Comparison of ENCODE assay signal across 15 cellular contexts in the genomic region with DNA sequence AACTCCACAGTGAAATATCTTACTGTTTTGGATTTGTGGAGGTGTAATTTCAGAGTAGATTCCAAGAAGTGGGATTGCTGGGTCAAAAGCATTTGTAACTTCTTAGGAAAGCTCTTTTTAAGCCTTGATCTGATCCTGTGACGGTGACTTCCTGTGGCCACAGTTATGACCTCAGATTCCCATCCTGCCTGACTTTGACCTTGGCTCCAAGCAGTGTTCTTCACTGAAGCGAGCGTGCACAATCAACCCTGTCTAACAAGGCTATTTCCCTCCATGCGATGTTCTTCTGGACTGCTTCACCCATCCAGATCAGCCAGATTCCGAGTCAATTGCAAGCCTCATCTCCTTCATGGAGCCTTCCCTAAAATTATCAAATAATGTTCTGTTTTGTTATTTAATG. TPM values are rescaled to one million over a fixed set of nuclear protein-coding genes. Genes with fewer than 3 reads are reported as not detected.
DNase-seq lines count a peak whose midpoint lies in the region; ATAC-seq and TF ChIP-seq lines count a peak whose summit lies in the region.
"Had no signal": no experiment of that assay in that cellular context is flagged by ENCODE, and none has a peak within 500 bp of the region (broad histone marks: within the 10 kb centered on the region; RNA-seq: fewer than 3 reads in every experiment).

No MANE protein-coding gene starts in this region.

- WGBS in H9 (ENCODE audit: extremely low coverage, insufficient read length, low lambda C conversion rate), result no CpG with 5 or more reads among the region's 5 CpGs

- H3K79me1 ChIP-seq in H9 (ENCODE audit: insufficient read depth, low read depth, low read length, poor library complexity, severe bottlenecking), result no peaks in the 10 kb centered on the region

- no peak overlapping the region for H2AK5ac ChIP-seq in H9 (ENCODE audit: insufficient read length, low read length)

- no peak overlapping the region for H4K5ac ChIP-seq in H9 (ENCODE audit: insufficient read length, low read depth, low read length)

- no peaks in the 10 kb centered on the region for H3K36me3 Mint-ChIP-seq in H9 (ENCODE audit: insufficient read depth in 1 of 3, low read depth in 3 of 3)
- no peaks in the 10 kb centered on the region for H3K36me3 Mint-ChIP-seq in activated T-cell treated with anti-CD3 and anti-CD28 coated beads, Interleukin-2, amount 50 U/mL, for 4 hours (ENCODE audit: insufficient read depth)
- H3K36me3 Mint-ChIP-seq: CD4-positive, alpha-beta memory T cell had no signal

- H3K27ac ChIP-seq in BLaER1 treated with 17β-estradiol and CSF1 and Interleukin-3, amounts not matched to agents 10 nM and 100 nM, result peak overlapping the region in 1 of 11 experiments; percentile 35; a peak in 1 of 22 replicates
- H3K27ac ChIP-seq in H9 (ENCODE audit: insufficient read length, low read depth, low read length) (no peak overlapping the region), parathyroid adenoma (peak overlapping the region; percentile 68)
- H3K27ac ChIP-seq: C4-2B had no signal

- H2BK20ac ChIP-seq in H9 (ENCODE audit: low read depth, low read length, poor library complexity, severe bottlenecking), result no peak overlapping the region

- H3K4me2 ChIP-seq in BLaER1 treated with 17β-estradiol and CSF1 and Interleukin-3, amounts not matched to agents 10 nM and 100 nM, result peak overlapping the region in 6 of 11 experiments; percentile 12 to 64 (median 42); a peak in 9 of 22 replicates
- H3K4me2 ChIP-seq in H9 (ENCODE audit: insufficient read depth, insufficient read length, low read length) (peak overlapping the region; percentile 1), parathyroid adenoma (ENCODE audit: low read length) (no peak overlapping the region)

- peaks cover 0 to 2% of the 10 kb centered on the region in 2 experiments; a peak in 2 of 5 replicates for H3K9me3 Mint-ChIP-seq in H9
- H3K9me3 Mint-ChIP-seq in activated T-cell treated with anti-CD3 and anti-CD28 coated beads, Interleukin-2, amount 50 U/mL, for 4 hours, result no peaks in the 10 kb centered on the region
- H3K9me3 Mint-ChIP-seq: CD4-positive, alpha-beta memory T cell had no signal

- no peaks in the 10 kb centered on the region for H3K27me3 ChIP-seq in BLaER1 treated with 17β-estradiol and CSF1 and Interleukin-3, amounts not matched to agents 10 nM and 100 nM
- H3K27me3 ChIP-seq in H9 (ENCODE audit: insufficient read depth, low read length), result no peaks in the 10 kb centered on the region
- no peaks in the 10 kb centered on the region for H3K27me3 ChIP-seq in parathyroid adenoma (ENCODE audit: control insufficient read depth, insufficient read depth, low read length)
- H3K27me3 ChIP-seq: BE2C had no signal

- peaks cover 8% of the 10 kb centered on the region for H3K27me3 Mint-ChIP-seq in H9 (ENCODE audit: low read depth)
- H3K27me3 Mint-ChIP-seq in activated T-cell treated with anti-CD3 and anti-CD28 coated beads, Interleukin-2, amount 50 U/mL, for 4 hours (ENCODE audit: low read depth), result peaks cover 39% of the 10 kb centered on the region

- no peaks in the 10 kb centered on the region for H4K20me1 ChIP-seq in BLaER1 treated with 17β-estradiol and CSF1 and Interleukin-3, amounts not matched to agents 10 nM and 100 nM
- no peaks in the 10 kb centered on the region for H4K20me1 ChIP-seq in H9 (ENCODE audit: control insufficient read depth, insufficient read depth, insufficient read length)

- H3T11ph ChIP-seq in H9 (ENCODE audit: low read length), result no peak overlapping the region

- no peak overlapping the region for H3K9ac ChIP-seq in BLaER1 treated with 17β-estradiol and CSF1 and Interleukin-3, amounts not matched to agents 10 nM and 100 nM
- H3K9ac ChIP-seq in H9 (ENCODE audit: extremely low read depth, insufficient read length, low read length) (no peak overlapping the region), parathyroid adenoma (no peak overlapping the region)

- no peak overlapping the region for H3K4ac ChIP-seq in H9 (ENCODE audit: low read depth, low read length)

- no peak overlapping the region for H4K91ac ChIP-seq in H9 (ENCODE audit: insufficient read length, low read depth, low read length)

- no peak overlapping the region for H3K4me3 ChIP-seq in BLaER1 treated with 17β-estradiol and CSF1 and Interleukin-3, amounts not matched to agents 10 nM and 100 nM
- H3K4me3 ChIP-seq in parathyroid adenoma (ENCODE audit: low read depth, low read length), result no peak overlapping the region
- H3K4me3 ChIP-seq: HAP-1 had no signal

- H2BK5ac ChIP-seq in H9 (ENCODE audit: insufficient read length, low read length), result no peak overlapping the region

- H3K79me2 ChIP-seq in H9 (ENCODE audit: insufficient read depth, low read length) (no peaks in the 10 kb centered on the region), parathyroid adenoma (no peaks in the 10 kb centered on the region)

- H3K4me1 ChIP-seq in BLaER1 treated with 17β-estradiol and CSF1 and Interleukin-3, amounts not matched to agents 10 nM and 100 nM, result peaks cover 11 to 52% (median 30%) of the 10 kb centered on the region in 10 experiments
- H3K4me1 ChIP-seq in H9 (ENCODE audit: insufficient read depth, low read length), result peaks cover 2% of the 10 kb centered on the region; the same call in 1 of the 2 replicates
- H3K4me1 ChIP-seq in parathyroid adenoma, result peaks cover 22% of the 10 kb centered on the region
- H3K4me1 ChIP-seq: BE2C, HAP-1 had no signal

- no peak overlapping the region for H4K8ac ChIP-seq in H9 (replicated peaks; ENCODE audit: insufficient read length, low read depth, low read length)

- no peak overlapping the region for H2AFZ ChIP-seq in H9 (ENCODE audit: low read length)
- H2AFZ ChIP-seq in parathyroid adenoma, result peak overlapping the region; percentile 55

- H3K4me1 Mint-ChIP-seq in H9, result peaks cover 0 to 11% of the 10 kb centered on the region in 2 experiments; a peak in 2 of 4 replicates
- H3K4me1 Mint-ChIP-seq in activated T-cell treated with anti-CD3 and anti-CD28 coated beads, Interleukin-2, amount 50 U/mL, for 4 hours (ENCODE audit: low read depth), result peaks cover 6% of the 10 kb centered on the region

- H3K14ac ChIP-seq in H9 (ENCODE audit: insufficient read depth, low read length), result no peak overlapping the region

- H3K27ac Mint-ChIP-seq in H9, result no peak overlapping the region

- no peak overlapping the region for H3K56ac ChIP-seq in H9 (ENCODE audit: insufficient read length, low read depth, low read length)

- DNase-seq in H9, result no peak
- DNase-seq in dermis blood vessel endothelial cell, result peak; percentile 27
- DNase-seq in SK-N-DZ (ENCODE audit: low spot score), result no peak
- DNase-seq in activated T-cell treated with anti-CD3 and anti-CD28 coated beads, Interleukin-2, amount 50 U/mL, for 4 hours, result no peak
- DNase-seq: ACHN; BE2C; CD4-positive, alpha-beta memory T cell; DMS153; DMS79; GDM1 had no signal

- H2BK15ac ChIP-seq in H9 (ENCODE audit: low read depth, low read length), result no peak overlapping the region

- H3K18ac ChIP-seq in H9 (ENCODE audit: insufficient read length, low read depth, low read length), result no peak overlapping the region

- no peak overlapping the region for H3K23ac ChIP-seq in H9 (ENCODE audit: insufficient read length, low read depth, low read length)

- TF ChIP-seq CTCF in H9 (conservative IDR thresholded peaks at IDR 0.05) (no peak), parathyroid adenoma (IDR thresholded peaks at IDR 0.05) (no peak)

- no peak for ATAC-seq in activated T-cell treated with anti-CD3 and anti-CD28 coated beads, Interleukin-2, amount 50 U/mL, for 4 hours
- ATAC-seq in GM18868 (IDR thresholded peaks at IDR 0.05; ENCODE audit: unreplicated experiment), result no peak

- no peaks in the 10 kb centered on the region for H3K36me3 ChIP-seq in BLaER1 treated with 17β-estradiol and CSF1 and Interleukin-3, amounts not matched to agents 10 nM and 100 nM
- H3K36me3 ChIP-seq in parathyroid adenoma (ENCODE audit: control insufficient read depth, insufficient read depth, low read length), result no peaks in the 10 kb centered on the region
- H3K36me3 ChIP-seq: BE2C, HAP-1 had no signal

- peaks cover 0 to 15% (median 0%) of the 10 kb centered on the region in 11 experiments; a peak in 4 of 22 replicates for H3K9me3 ChIP-seq in BLaER1 treated with 17β-estradiol and CSF1 and Interleukin-3, amounts not matched to agents 10 nM and 100 nM (replicated peaks in 1 of 11)
- H3K9me3 ChIP-seq in H9 (ENCODE audit: control insufficient read depth, low read depth, low read length), result no peaks in the 10 kb centered on the region
- H3K9me3 ChIP-seq in parathyroid adenoma (ENCODE audit: control insufficient read depth, low read length), result no peaks in the 10 kb centered on the region
- H3K9me3 ChIP-seq: BE2C, HAP-1 had no signal

- H2BK120ac ChIP-seq in H9 (ENCODE audit: low read depth, low read length, poor library complexity, severe bottlenecking), result no peak overlapping the region

- H3K4me3 Mint-ChIP-seq in H9, result no peak overlapping the region
- no peak overlapping the region for H3K4me3 Mint-ChIP-seq in activated T-cell treated with anti-CD3 and anti-CD28 coated beads, Interleukin-2, amount 50 U/mL, for 4 hours
- H3K4me3 Mint-ChIP-seq: CD4-positive, alpha-beta memory T cell had no signal

- no peak overlapping the region for H2BK12ac ChIP-seq in H9 (ENCODE audit: insufficient read length, low read depth, low read length)

- H3K23me2 ChIP-seq in H9 (ENCODE audit: insufficient read length, low read depth, low read length, poor library complexity, severe bottlenecking), result no peaks in the 10 kb centered on the region

RNA-seq across cellular contexts. Expression of a gene that starts 30.8 kb away (rescaled TPM):
- total RNA-seq in H9 (2021) (7.4 and 10.3 TPM in 2 replicates), dermis blood vessel endothelial cell (13.1 and 23.5 TPM in 2 replicates)
- 8.0 and 8.1 TPM in 2 replicates for polyA plus RNA-seq in SK-N-DZ (2014; cell fraction: cytosol; rRNA removed)
- 4.4 and 4.6 TPM in 2 replicates for polyA plus RNA-seq in SK-N-DZ (2014; cell fraction: nucleus; rRNA removed)
- 1 to 10 TPM; 1.2 to 6.8 (median 3.2) TPM for total RNA-seq in activated T-cell treated with anti-CD3 and anti-CD28 coated beads, Interleukin-2, amount 50 U/mL, for 4 hours
